Comparison of ENCODE assay signal across 8 cellular contexts in genomic region chr12:51391047-51391837, GRCh38. TPM values are rescaled to one million over a fixed set of nuclear protein-coding genes. Genes with fewer than 3 reads are reported as not detected.
DNase-seq lines count a peak whose midpoint lies in the region; ATAC-seq and TF ChIP-seq lines count a peak whose summit lies in the region.

A gene with protein sequence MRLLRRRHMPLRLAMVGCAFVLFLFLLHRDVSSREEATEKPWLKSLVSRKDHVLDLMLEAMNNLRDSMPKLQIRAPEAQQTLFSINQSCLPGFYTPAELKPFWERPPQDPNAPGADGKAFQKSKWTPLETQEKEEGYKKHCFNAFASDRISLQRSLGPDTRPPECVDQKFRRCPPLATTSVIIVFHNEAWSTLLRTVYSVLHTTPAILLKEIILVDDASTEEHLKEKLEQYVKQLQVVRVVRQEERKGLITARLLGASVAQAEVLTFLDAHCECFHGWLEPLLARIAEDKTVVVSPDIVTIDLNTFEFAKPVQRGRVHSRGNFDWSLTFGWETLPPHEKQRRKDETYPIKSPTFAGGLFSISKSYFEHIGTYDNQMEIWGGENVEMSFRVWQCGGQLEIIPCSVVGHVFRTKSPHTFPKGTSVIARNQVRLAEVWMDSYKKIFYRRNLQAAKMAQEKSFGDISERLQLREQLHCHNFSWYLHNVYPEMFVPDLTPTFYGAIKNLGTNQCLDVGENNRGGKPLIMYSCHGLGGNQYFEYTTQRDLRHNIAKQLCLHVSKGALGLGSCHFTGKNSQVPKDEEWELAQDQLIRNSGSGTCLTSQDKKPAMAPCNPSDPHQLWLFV (minus strand): TSS chr12:51391406. CDS start chr12:51379781, 11,625 bp downstream.

- no peaks in the 10 kb centered on the region for H3K9me3 Mint-ChIP-seq in IgD-negative memory B cell

- peak within 1 kb of the TSS in 5 of 11 experiments; percentile 8 to 56 (median 22); a peak in 8 of 22 replicates for H3K27ac ChIP-seq in BLaER1 treated with 17β-estradiol and CSF1 and Interleukin-3, amounts not matched to agents 10 nM and 100 nM

- no peaks in the 10 kb centered on the region for H3K27me3 Mint-ChIP-seq in IgD-negative memory B cell

- peaks cover 34 to 80% (median 54%) of the 10 kb centered on the region in 10 experiments for H3K4me1 ChIP-seq in BLaER1 treated with 17β-estradiol and CSF1 and Interleukin-3, amounts not matched to agents 10 nM and 100 nM

- TF ChIP-seq CTCF in astrocyte of the spinal cord (IDR thresholded peaks at IDR 0.05; ENCODE audit: low read depth, low read length) = no peak

- DNase-seq in T-helper 22 cell (ENCODE audit: low read depth) = peak; percentile 76
- no peak for DNase-seq in astrocyte of the spinal cord (ENCODE audit: low read depth, low spot score)
- DNase-seq in stimulated activated CD4-positive, alpha-beta T cell treated with anti-CD3 and anti-CD28 coated beads, Interleukin-15, amount 100 ng/mL, for 1 hour (ENCODE audit: low read depth in 1 of 2, low spot score in 1 of 2) = peak; percentile 51 to 66
- no peak for DNase-seq in H4 (ENCODE audit: low spot score)

- peak within 1 kb of the TSS in 10 of 11 experiments; percentile 38 to 77 (median 66); a peak in 20 of 22 replicates for H3K9ac ChIP-seq in BLaER1 treated with 17β-estradiol and CSF1 and Interleukin-3, amounts not matched to agents 10 nM and 100 nM

- no peaks in the 10 kb centered on the region for H3K9me3 ChIP-seq in BLaER1 treated with 17β-estradiol and CSF1 and Interleukin-3, amounts not matched to agents 10 nM and 100 nM (replicated peaks in 1 of 11)
- H3K9me3 ChIP-seq in iPS-18c (ENCODE audit: control insufficient read depth, insufficient read depth, low read length) = no peaks in the 10 kb centered on the region

- in situ Hi-C loops in astrocyte of the spinal cord (cut with HindIII; ENCODE audit: low sequenced_read_pairs) = no loop called here

- H3K4me3 ChIP-seq in BLaER1 treated with 17β-estradiol and CSF1 and Interleukin-3, amounts not matched to agents 10 nM and 100 nM = peak within 1 kb of the TSS; percentile 58 to 76 (median 66)
- H3K4me3 ChIP-seq in astrocyte of the spinal cord (ENCODE audit: low read depth, low read length) (peak within 1 kb of the TSS; percentile 52), iPS-18c (ENCODE audit: insufficient read depth, low read depth, low read length) (peak within 1 kb of the TSS; percentile 87)

- peaks cover 0 to 25% (median 7%) of the 10 kb centered on the region in 11 experiments; a peak in 7 of 22 replicates for H4K20me1 ChIP-seq in BLaER1 treated with 17β-estradiol and CSF1 and Interleukin-3, amounts not matched to agents 10 nM and 100 nM

- peaks cover 46 to 50% (median 49%) of the 10 kb centered on the region in 3 donors for H3K4me1 Mint-ChIP-seq in IgD-negative memory B cell

- peak; percentile 40 for ATAC-seq in GM19467 (IDR thresholded peaks at IDR 0.05; ENCODE audit: unreplicated experiment)

- no peaks in the 10 kb centered on the region for H3K36me3 ChIP-seq in BLaER1 treated with 17β-estradiol and CSF1 and Interleukin-3, amounts not matched to agents 10 nM and 100 nM

- peak within 1 kb of the TSS; percentile 95 to 98 (median 96) for H3K27ac Mint-ChIP-seq in IgD-negative memory B cell

- H3K27me3 ChIP-seq in BLaER1 treated with 17β-estradiol and CSF1 and Interleukin-3, amounts not matched to agents 10 nM and 100 nM = peaks cover 30 to 90% (median 76%) of the 10 kb centered on the region in 11 experiments

- H3K36me3 Mint-ChIP-seq in IgD-negative memory B cell = no peaks in the 10 kb centered on the region

- peak within 1 kb of the TSS; percentile 90 to 99 (median 97) for H3K4me3 Mint-ChIP-seq in IgD-negative memory B cell

- H3K4me2 ChIP-seq in BLaER1 treated with 17β-estradiol and CSF1 and Interleukin-3, amounts not matched to agents 10 nM and 100 nM = peak within 1 kb of the TSS; percentile 90 to 99 (median 95)

RNA-seq across cellular contexts. Expression of the gene that starts here (rescaled TPM):
- polyA plus RNA-seq in IgD-negative memory B cell = 4.6 TPM
- total RNA-seq in H4 (2014; rRNA removed; shearing (Covaris generic)) = 0.06 TPM in 1 of 2 replicates, not detected in the other

Comparison
In these comparisons a context has a peak if more than half of its experiments do, and no peak if none do; other contexts are left out.
1. DNase-seq: peak in T-helper 22 cell (single experiment) and stimulated activated CD4-positive, alpha-beta T cell treated with anti-CD3 and anti-CD28 coated beads, Interleukin-15, amount 100 ng/mL, for 1 hour (2 of 2); none in astrocyte of the spinal cord (single experiment) and H4 (single experiment).
2. Peak in every context shown above with its lines, with median percentiles within 50 percentile points of each other: H3K4me3 ChIP-seq.